ENCODE assay signal across 23 cellular contexts in genomic region chr11:655036-655726, GRCh38. TPM values are rescaled to one million over a fixed set of nuclear protein-coding genes. Genes with fewer than 3 reads are reported as not detected.
DNase-seq lines count a peak whose midpoint lies in the region; ATAC-seq, FAIRE-seq and TF ChIP-seq lines count a peak whose summit lies in the region.
"Had no signal": no experiment of that assay in that cellular context is flagged by ENCODE, and none has a peak within 500 bp of the region (broad histone marks: within the 10 kb centered on the region; RNA-seq: fewer than 3 reads in every experiment).

No MANE protein-coding gene starts in this region.

- FAIRE-seq in bronchial epithelial cell (lab: Jason Lieb, UNC), result no peak
- FAIRE-seq: colon, D721Med had no signal

- TF ChIP-seq CTCF in bronchial epithelial cell (IDR thresholded peaks at IDR 0.05; ENCODE audit: insufficient read depth, low read length, severe bottlenecking), result no peak

- DNase-seq in HK-2 (ENCODE audit: unreplicated experiment) (peak; percentile 76), bronchial epithelial cell (ENCODE audit: low read depth) (peak; percentile 46), left lobe of liver (ENCODE audit: low spot score) (peak; percentile 77), renal cortical epithelial cell (ENCODE audit: low read depth) (peak; percentile 88), RPMI8226 (no peak), NCI-H2107 (lab: John Stamatoyannopoulos, UW) (no peak), NCI-H774 (lab: John Stamatoyannopoulos, UW) (no peak)
- DNase-seq: activated CD4-positive, alpha-beta T cell treated with anti-CD3 and anti-CD28 coated beads for 48 hours; activated naive CD4-positive, alpha-beta T cell treated with Interleukin-2 at 50 U/mL for 16 hours; activated T-cell treated with anti-CD3 and anti-CD28 coated beads, Interleukin-2, amount 50 U/mL, for 4 hours; foreskin melanocyte; NCI-H1436 treated with DMSO at 0.1 percent for 48 hours; NCI-H526; SK-N-SH; T-helper 2 cell had no signal

- peak; percentile 64 for ATAC-seq in left lobe of liver
- ATAC-seq: activated T-cell treated with anti-CD3 and anti-CD28 coated beads, Interleukin-2, amount 50 U/mL, for 4 hours had no signal

- H3K27me3 ChIP-seq in bronchial epithelial cell (ENCODE audit: control insufficient read depth, insufficient read depth, low read length), result no peaks in the 10 kb centered on the region
- H3K27me3 ChIP-seq: breast epithelium, esophagus muscularis mucosa, neutrophil had no signal

- peaks cover 9% of the 10 kb centered on the region for H3K36me3 ChIP-seq in bronchial epithelial cell (ENCODE audit: control insufficient read depth, insufficient read depth, low read length)
- H3K36me3 ChIP-seq: breast epithelium had no signal

- H3K4me3 ChIP-seq in bronchial epithelial cell (ENCODE audit: low read depth, low read length), result no peak overlapping the region
- H3K4me3 ChIP-seq: breast epithelium, esophagus muscularis mucosa, skin epidermis had no signal

RNA-seq across cellular contexts. Expression of gene DRD4, which starts 18.1 kb away (rescaled TPM):
- total RNA-seq in bronchial epithelial cell (0.13 TPM in 1 of 2 replicates, not detected in the other), left lobe of liver (0.68 TPM), renal cortical epithelial cell (0.10 TPM in 1 of 2 replicates, not detected in the other)
- total RNA-seq: myocyte, pulmonary artery endothelial cell had no signal

RNA-seq across cellular contexts. Expression of gene SCT, which starts 28.2 kb away (rescaled TPM):
- total RNA-seq in bronchial epithelial cell (not detected in 2 replicates), left lobe of liver (0.81 TPM), renal cortical epithelial cell (not detected in 2 replicates)
- total RNA-seq: activated T-cell treated with anti-CD3 and anti-CD28 coated beads, Interleukin-2, amount 50 U/mL, for 4 hours; breast epithelium; esophagus muscularis mucosa; myocyte; pulmonary artery endothelial cell had no signal

RNA-seq across cellular contexts. Expression of gene CDHR5, which starts 30.4 kb away (rescaled TPM):
- total RNA-seq in bronchial epithelial cell (not detected in 2 replicates), left lobe of liver (64.8 TPM), renal cortical epithelial cell (0.15 TPM in 1 of 2 replicates, not detected in the other)
- total RNA-seq: activated T-cell treated with anti-CD3 and anti-CD28 coated beads, Interleukin-2, amount 50 U/mL, for 4 hours; myocyte; pulmonary artery endothelial cell had no signal

RNA-seq across cellular contexts. Expression of gene IRF7, which starts 39.4 kb away (rescaled TPM):
- 15.3 and 18.2 TPM in 2 replicates for total RNA-seq in bronchial epithelial cell
- 38.5 TPM for total RNA-seq in left lobe of liver
- total RNA-seq in renal cortical epithelial cell, result 17.1 and 23.3 TPM in 2 replicates

RNA-seq across cellular contexts. Expression of gene DEAF1, which starts 39.8 kb away (rescaled TPM):
- total RNA-seq in bronchial epithelial cell (23.4 and 26.9 TPM in 2 replicates), left lobe of liver (14.8 TPM), renal cortical epithelial cell (27.6 and 62.7 TPM in 2 replicates)

Comparison
In these comparisons a context has a peak if more than half of its experiments do, and no peak if none do; other contexts are left out.
1. DNase-seq: peak in HK-2 (single experiment), bronchial epithelial cell (single experiment), left lobe of liver (single experiment) and renal cortical epithelial cell (single experiment); none in RPMI8226 (single experiment), NCI-H2107 (single experiment) and NCI-H774 (single experiment).
2. RNA of gene CDHR5, which starts 30.4 kb away (total RNA-seq): 64.8 TPM in left lobe of liver (single experiment); 0.15 TPM in renal cortical epithelial cell and not detected in bronchial epithelial cell; every median in the first group is over 10 times any median in the second.